In genomic region chr12:118259079-118259478, GRCh38 we compare ENCODE assay signal across 1 cellular context.
TF ChIP-seq lines count a peak whose summit lies in the region.

No MANE protein-coding gene starts in this region.

TF ChIP-seq in IMR-90, 13 proteins besides CTCF, POLR2A, EP300 and RAD21 (continued from another document):
- no peak for TF ChIP-seq ELK1 (IDR thresholded peaks at IDR 0.05; ENCODE audit: borderline replicate concordance, low read depth, low read length)
- no peak for TF ChIP-seq MAFK (IDR thresholded peaks at IDR 0.05; ENCODE audit: low read depth, low read length)
TF ChIP-seq in IMR-90: peak in this region for 0.
